11 cellular contexts compared by ENCODE assay signal in the genomic region with DNA sequence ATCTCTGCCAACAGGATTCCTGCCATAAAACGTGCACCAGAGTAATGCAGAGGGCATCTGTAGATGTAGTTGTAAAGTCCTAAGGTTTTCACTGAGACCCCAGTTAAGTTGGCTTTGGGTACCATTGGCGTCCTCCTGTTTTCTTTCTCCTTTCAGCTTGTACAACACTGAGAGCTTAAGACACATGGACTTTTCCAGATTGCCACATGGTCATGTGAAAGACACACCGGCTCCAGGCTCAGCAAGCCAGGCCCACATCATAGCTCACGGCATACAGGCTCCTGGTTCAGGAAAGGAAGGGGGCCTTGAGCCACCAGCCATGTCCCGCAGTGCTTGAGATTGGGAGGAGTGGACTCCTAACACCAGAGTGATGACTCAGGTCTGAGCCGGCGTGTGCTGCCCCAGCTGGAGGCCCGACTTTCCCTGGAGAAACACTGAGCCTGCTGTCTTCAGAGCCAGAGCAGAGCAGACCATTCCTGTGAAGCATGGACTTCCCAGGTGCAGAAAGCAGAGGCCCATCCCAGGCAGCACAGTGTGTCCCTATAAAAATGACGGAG.
A peak's percentile ranks its signal among the peaks of the same experiment; 100 is the strongest.
DNase-seq lines count a peak whose midpoint lies in the region; ATAC-seq, FAIRE-seq and TF ChIP-seq lines count a peak whose summit lies in the region.
"Had no signal": no experiment of that assay in that cellular context is flagged by ENCODE, and none has a peak within 500 bp of the region (broad histone marks: within the 10 kb centered on the region; RNA-seq: fewer than 3 reads in every experiment).

No MANE protein-coding gene starts in this region.

- TF ChIP-seq CTCF in cardiac fibroblast (IDR thresholded peaks at IDR 0.05; ENCODE audit: low read depth, low read length) (no peak), upper lobe of right lung (IDR thresholded peaks at IDR 0.05) (no peak)

- H3K36me3 ChIP-seq in upper lobe of right lung = no peaks in the 10 kb centered on the region
- H3K36me3 ChIP-seq: suprapubic skin had no signal

- no peak for FAIRE-seq in HTR-8/SVneo (lab: Jason Lieb, UNC)

- no peaks in the 10 kb centered on the region for H3K27me3 ChIP-seq in upper lobe of right lung
- H3K27me3 ChIP-seq: suprapubic skin had no signal

- H3K27ac ChIP-seq in upper lobe of right lung = no peak overlapping the region
- H3K27ac ChIP-seq: suprapubic skin had no signal

- H3K9me3 ChIP-seq in upper lobe of right lung = no peaks in the 10 kb centered on the region
- H3K9me3 ChIP-seq: suprapubic skin had no signal

- H3K4me3 ChIP-seq in cardiac fibroblast (replicated peaks in 1 of 2; ENCODE audit: low read depth in 2 of 2, low read length in 2 of 2) = no peak overlapping the region
- no peak overlapping the region for H3K4me3 ChIP-seq in upper lobe of right lung
- H3K4me3 ChIP-seq: lung, suprapubic skin had no signal

- ATAC-seq in upper lobe of right lung (peak; percentile 20), GM18867 (IDR thresholded peaks at IDR 0.05; ENCODE audit: unreplicated experiment) (no peak)

- DNase-seq in HTR-8/SVneo (ENCODE audit: insufficient read length, low spot score) = peak; percentile 60
- peak; percentile 78 to 92 for DNase-seq in cardiac fibroblast (ENCODE audit: low read depth in 2 of 2)
- DNase-seq in islet precursor cell = peak; percentile 94
- DNase-seq in upper lobe of right lung = no peak
- DNase-seq in mesenteric fat pad (ENCODE audit: low spot score) = no peak
- no peak for DNase-seq in NCI-H345 treated with DMSO at 0.1 percent for 48 hours (lab: John Stamatoyannopoulos, UW; ENCODE audit: unreplicated experiment)
- DNase-seq: activated CD4-positive, alpha-beta T cell treated with anti-CD3 and anti-CD28 coated beads for 1 hour; activated gamma-delta T cell treated with Interleukin-2 at 50 U/mL for 16 hours had no signal

- intact Hi-C loops in upper lobe of right lung (cut with DNase I) = no loop called here

- peaks cover 18% of the 10 kb centered on the region for H3K4me1 ChIP-seq in upper lobe of right lung

Comparison
In these comparisons a context has a peak if more than half of its experiments do, and no peak if none do; other contexts are left out.
1. DNase-seq: peak in HTR-8/SVneo (single experiment), cardiac fibroblast (2 of 2) and islet precursor cell (single experiment); none in upper lobe of right lung (single experiment), mesenteric fat pad (single experiment) and NCI-H345 treated with DMSO at 0.1 percent for 48 hours (single experiment).